ENCODE assay signal across 9 cellular contexts in the genomic region with DNA sequence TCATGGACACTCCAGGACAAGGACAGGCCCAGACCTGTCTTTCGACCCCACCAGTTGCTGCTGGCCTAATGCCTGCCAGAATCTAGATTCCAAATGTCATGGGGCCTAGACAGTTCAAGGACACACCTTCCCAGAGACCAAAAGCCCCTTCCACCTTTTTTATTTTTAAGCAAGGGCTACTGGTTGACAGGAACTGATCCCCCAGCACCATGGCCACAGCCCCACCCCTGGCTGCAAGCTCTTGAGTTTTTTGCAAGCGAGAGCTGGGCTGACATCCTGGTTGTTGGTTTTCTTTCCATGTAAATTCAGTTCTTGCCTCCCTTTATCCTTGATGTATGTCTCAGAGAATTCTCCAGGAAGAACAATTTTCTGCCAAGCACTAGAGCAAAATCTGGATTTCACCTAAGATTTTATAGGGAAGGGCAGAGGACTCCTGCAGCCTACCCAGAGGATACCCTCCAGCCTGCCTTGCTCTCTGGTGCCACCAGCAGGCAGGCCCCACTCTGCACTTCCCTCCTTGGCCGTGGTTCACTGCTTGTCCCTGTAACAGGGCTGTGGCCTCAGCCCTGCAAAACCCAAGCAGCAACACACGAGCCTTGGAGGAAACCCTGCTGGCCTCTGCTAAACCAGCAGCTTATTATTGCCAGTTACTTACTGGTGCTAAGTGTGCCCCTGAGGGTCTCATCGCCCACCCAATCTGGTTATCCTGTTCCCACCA.
DNase-seq lines count a peak whose midpoint lies in the region; ATAC-seq, FAIRE-seq and TF ChIP-seq lines count a peak whose summit lies in the region.
"Had no signal": no experiment of that assay in that cellular context is flagged by ENCODE, and none has a peak within 500 bp of the region (broad histone marks: within the 10 kb centered on the region; RNA-seq: fewer than 3 reads in every experiment).

No MANE protein-coding gene starts in this region.

- H2AFZ ChIP-seq in astrocyte (ENCODE audit: low read depth, low read length): no peak overlapping the region

- H3K36me3 ChIP-seq in BE2C (no peaks in the 10 kb centered on the region), astrocyte (ENCODE audit: insufficient read depth, low read length) (no peaks in the 10 kb centered on the region)

- no peak overlapping the region for H3K4me3 ChIP-seq in BE2C (ENCODE audit: low read depth, low read length)
- no peak overlapping the region for H3K4me3 ChIP-seq in HL-60 (replicated peaks; ENCODE audit: insufficient read depth, low read length)
- H3K4me3 ChIP-seq in astrocyte (ENCODE audit: insufficient read depth, low read depth, low read length): no peak overlapping the region

- H3K27ac ChIP-seq in HL-60 (replicated peaks) (no peak overlapping the region), astrocyte (ENCODE audit: low read depth, low read length) (no peak overlapping the region)

- TF ChIP-seq CTCF in BE2C (IDR thresholded peaks at IDR 0.05; ENCODE audit: low read depth, low read length) (peak; percentile 65), HL-60 (IDR thresholded peaks at IDR 0.05; ENCODE audit: insufficient read depth, low read length) (peak; percentile 25), astrocyte (IDR thresholded peaks at IDR 0.05; ENCODE audit: insufficient read depth, low read depth, low read length) (peak; percentile 46), type B pancreatic cell (conservative IDR thresholded peaks at IDR 0.05) (peak; percentile 70)

- H3K27ac Mint-ChIP-seq in astrocyte (ENCODE audit: unreplicated experiment): no peak overlapping the region
- no peak overlapping the region for H3K27ac Mint-ChIP-seq in type B pancreatic cell
- H3K27ac Mint-ChIP-seq: dendritic cell treated with granulocyte-macrophage colony-stimulating factor and Interleukin-4, amounts not matched to agents 40 ng/mL and 50 ng/mL, for 4 days had no signal

- H3K4me3 Mint-ChIP-seq in astrocyte (ENCODE audit: unreplicated experiment) (no peak overlapping the region), type B pancreatic cell (no peak overlapping the region)
- H3K4me3 Mint-ChIP-seq: dendritic cell treated with granulocyte-macrophage colony-stimulating factor and Interleukin-4, amounts not matched to agents 40 ng/mL and 50 ng/mL, for 4 days had no signal

- peaks cover 13% of the 10 kb centered on the region; the same call in 1 of the 2 replicates for H3K27me3 ChIP-seq in BE2C
- H3K27me3 ChIP-seq in HL-60 (ENCODE audit: insufficient read depth, poor library complexity, severe bottlenecking): no peaks in the 10 kb centered on the region
- H3K27me3 ChIP-seq in astrocyte (ENCODE audit: insufficient read depth, low read length): no peaks in the 10 kb centered on the region

- peak; percentile 51 for DNase-seq in BE2C
- peak in 1 of 2 experiments; percentile 14 for DNase-seq in HL-60 (ENCODE audit: low read depth in 1 of 2, low spot score in 1 of 2)
- DNase-seq in astrocyte (ENCODE audit: low read depth): peak; percentile 22
- peak; percentile 81 for DNase-seq in iPS-NIHi11 (ENCODE audit: low spot score)
- DNase-seq in type B pancreatic cell (ENCODE audit: extremely low spot score, unreplicated experiment): peak; percentile 67

- H3K9ac ChIP-seq in astrocyte (ENCODE audit: low read length): no peak overlapping the region

- peaks cover 15% of the 10 kb centered on the region for H3K27me3 Mint-ChIP-seq in astrocyte (ENCODE audit: low read depth, unreplicated experiment)
- H3K27me3 Mint-ChIP-seq in type B pancreatic cell: peaks cover 7% of the 10 kb centered on the region

- no peaks in the 10 kb centered on the region for H3K79me2 ChIP-seq in astrocyte (ENCODE audit: insufficient read depth, low read length)

- FAIRE-seq in astrocyte (lab: Jason Lieb, UNC): no peak

- H3K4me2 ChIP-seq in astrocyte (ENCODE audit: low read length): no peak overlapping the region

- H3K9me3 Mint-ChIP-seq in astrocyte (ENCODE audit: unreplicated experiment) (peaks cover 4% of the 10 kb centered on the region), type B pancreatic cell (no peaks in the 10 kb centered on the region)
- H3K9me3 Mint-ChIP-seq: dendritic cell treated with granulocyte-macrophage colony-stimulating factor and Interleukin-4, amounts not matched to agents 40 ng/mL and 50 ng/mL, for 4 days had no signal

- peaks cover 14% of the 10 kb centered on the region for H3K4me1 Mint-ChIP-seq in astrocyte (ENCODE audit: low read depth, unreplicated experiment)
- H3K4me1 Mint-ChIP-seq in type B pancreatic cell (ENCODE audit: unreplicated experiment): peaks cover 9% of the 10 kb centered on the region

- H4K20me1 ChIP-seq in astrocyte (ENCODE audit: insufficient read depth, low read length): no peaks in the 10 kb centered on the region

- H3K4me1 ChIP-seq in BE2C (no peaks in the 10 kb centered on the region), astrocyte (ENCODE audit: insufficient read depth, low read length) (peaks cover 38% of the 10 kb centered on the region)

- ATAC-seq in HG03139 (IDR thresholded peaks at IDR 0.05; ENCODE audit: unreplicated experiment) (no peak), GM19023 (IDR thresholded peaks at IDR 0.05; ENCODE audit: unreplicated experiment) (no peak), HG03432 (IDR thresholded peaks at IDR 0.05; ENCODE audit: unreplicated experiment) (no peak)

- H3K9me3 ChIP-seq in BE2C (no peaks in the 10 kb centered on the region), astrocyte (ENCODE audit: insufficient read depth, low read depth, low read length) (peaks cover 2% of the 10 kb centered on the region)

- no peaks in the 10 kb centered on the region for H3K36me3 Mint-ChIP-seq in astrocyte (ENCODE audit: low read depth, unreplicated experiment)
- no peaks in the 10 kb centered on the region for H3K36me3 Mint-ChIP-seq in type B pancreatic cell
